Comparison of ENCODE assay signal across 8 cellular contexts in genomic region chr5:77623341-77623740, GRCh38. TPM values are rescaled to one million over a fixed set of nuclear protein-coding genes. Genes with fewer than 3 reads are reported as not detected.
"Had no signal": no experiment of that assay in that cellular context is flagged by ENCODE, and none has a peak within 500 bp of the region (broad histone marks: within the 10 kb centered on the region; RNA-seq: fewer than 3 reads in every experiment).

No MANE protein-coding gene starts in this region.

- DNase-seq: GDM1, GF-D8 had no signal

- FAIRE-seq: G401.6, GM12891, GM12892, GM18507, GM19239 had no signal

RNA-seq across cellular contexts. Expression of gene OTP, which starts 15.2 kb away (rescaled TPM):
- total RNA-seq: G401 had no signal
